Comparison of ENCODE assay signal across 28 cellular contexts in genomic region chr12:83172441-83172840, GRCh38.
"Had no signal": no experiment of that assay in that cellular context is flagged by ENCODE, and none has a peak within 500 bp of the region (broad histone marks: within the 10 kb centered on the region; RNA-seq: fewer than 3 reads in every experiment).

No MANE protein-coding gene starts in this region.

- H3K27ac ChIP-seq: colonic mucosa, esophagus muscularis mucosa, heart right ventricle, left lung, neutrophil, pancreas, right lobe of liver, suprapubic skin, transverse colon, upper lobe of right lung, uterus had no signal

- H3K36me3 ChIP-seq: colonic mucosa, esophagus muscularis mucosa, heart right ventricle, left lung, neutrophil, pancreas, right lobe of liver, suprapubic skin, transverse colon, upper lobe of right lung, uterus had no signal

- H3K27me3 ChIP-seq: colonic mucosa, esophagus muscularis mucosa, heart right ventricle, left lung, neutrophil, pancreas, right lobe of liver, suprapubic skin, transverse colon, upper lobe of right lung, uterus had no signal

- H3K4me1 ChIP-seq: colonic mucosa, left lung, right lobe of liver, suprapubic skin, transverse colon, upper lobe of right lung, uterus had no signal

- H3K4me3 ChIP-seq: colonic mucosa, esophagus muscularis mucosa, heart right ventricle, left lung, pancreas, right lobe of liver, suprapubic skin, transverse colon, upper lobe of right lung, uterus had no signal

- DNase-seq: colonic mucosa; effector memory CD4-positive, alpha-beta T cell; foreskin melanocyte; glutamatergic neuron; heart right ventricle; hippocampal formation; left cardiac atrium; left lung; mammary epithelial cell; naive thymus-derived CD8-positive, alpha-beta T cell; nephron progenitor cell; pancreas; right lobe of liver; small intestine; stimulated activated CD4-positive, alpha-beta T cell treated with anti-CD3 and anti-CD28 coated beads, Interleukin-12 subunit alpha, Interleukin-12 subunit beta, amount 100 ng/mL, for 4 hours; stimulated activated CD4-positive, alpha-beta T cell treated with anti-CD3 and anti-CD28 coated beads, Interleukin-1b, Interleukin-23, amount 100 ng/mL, for 48 hours; stimulated activated CD4-positive, alpha-beta T cell treated with anti-CD3 and anti-CD28 coated beads, Interleukin-4, amount 100 ng/mL, for 1 hour; stimulated activated CD8-positive, alpha-beta memory T cell treated with anti-CD3 and anti-CD28 coated beads, Interleukin-4, amount 100 ng/mL, for 48 hours; stimulated activated naive CD4-positive, alpha-beta T cell; stimulated activated naive CD8-positive, alpha-beta T cell treated with anti-CD3 and anti-CD28 coated beads, Interleukin-15, amount 100 ng/mL, for 72 hours; transverse colon; upper lobe of right lung; uterus had no signal

- H3K9me3 ChIP-seq: colonic mucosa, esophagus muscularis mucosa, heart right ventricle, left lung, neutrophil, pancreas, right lobe of liver, suprapubic skin, transverse colon, upper lobe of right lung, uterus had no signal

- ATAC-seq: heart right ventricle; left cardiac atrium; left lung; naive thymus-derived CD8-positive, alpha-beta T cell; right lobe of liver; stimulated activated naive CD8-positive, alpha-beta T cell treated with anti-CD3 and anti-CD28 coated beads, Interleukin-15, amount 100 ng/mL, for 72 hours; upper lobe of right lung had no signal

- FAIRE-seq: endothelial cell of umbilical vein, islet of Langerhans, pancreas, small intestine had no signal
